26 cellular contexts compared by ENCODE assay signal in the genomic region with DNA sequence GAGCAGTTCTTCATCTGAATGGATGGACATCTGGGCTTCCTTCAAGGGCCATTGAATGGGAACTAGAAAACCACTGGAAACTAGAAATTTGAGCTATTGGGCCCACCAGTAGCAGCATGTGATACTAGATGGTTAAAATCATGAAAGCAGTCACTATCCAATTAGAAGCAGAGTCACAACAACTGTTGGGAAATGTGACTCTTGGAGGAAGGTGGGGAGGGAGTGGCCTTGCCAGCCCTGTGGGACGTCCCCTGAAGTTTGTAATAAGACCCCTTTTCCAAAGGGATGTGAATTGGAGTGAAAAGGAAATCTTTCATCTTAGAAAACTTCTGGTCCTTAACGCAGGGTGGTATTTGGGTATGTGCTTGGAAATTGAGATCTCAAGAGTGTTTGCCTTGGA. TPM values are rescaled to one million over a fixed set of nuclear protein-coding genes. Genes with fewer than 3 reads are reported as not detected.
A peak's percentile ranks its signal among the peaks of the same experiment; 100 is the strongest.
DNase-seq lines count a peak whose midpoint lies in the region; ATAC-seq and TF ChIP-seq lines count a peak whose summit lies in the region.
"Had no signal": no experiment of that assay in that cellular context is flagged by ENCODE, and none has a peak within 500 bp of the region (broad histone marks: within the 10 kb centered on the region; RNA-seq: fewer than 3 reads in every experiment).

No MANE protein-coding gene starts in this region.

- H3K4me3 ChIP-seq in CD4-positive, alpha-beta memory T cell (ENCODE audit: low read length in 2 of 2) = no peak overlapping the region
- no peak overlapping the region for H3K4me3 ChIP-seq in naive thymus-derived CD4-positive, alpha-beta T cell (ENCODE audit: low read length)
- no peak overlapping the region for H3K4me3 ChIP-seq in osteoblast (ENCODE audit: insufficient read depth, low read length)
- H3K4me3 ChIP-seq: gastrocnemius medialis, ovary, skin epidermis had no signal

- no peak overlapping the region for H3K4me2 ChIP-seq in osteoblast (ENCODE audit: insufficient read depth, low read length)

- CTCF ChIA-PET in CD4-positive, alpha-beta memory T cell (lab: Charles Lee; ENCODE audit: partially characterized antibody) = interaction anchor here (0.8 to 7.9 kb wide), 6 partner anchors 12 to 204 kb away, joined by 3 to 42 read pairs (median 4); no protein-coding TSS in a partner anchor
- CTCF ChIA-PET in activated B cell treated with CpG ODN at 0.5 μM for 24 hours (lab: Charles Lee) = interaction anchor here (1.4 to 3.4 kb wide), 2 partner anchors 12 to 637 kb away, joined by 3 to 10 read pairs; no protein-coding TSS in a partner anchor
- CTCF ChIA-PET in naive thymus-derived CD4-positive, alpha-beta T cell (lab: Charles Lee) = interaction anchor here (1.3 kb wide), 1 partner anchor 12 kb away, joined by 5 read pairs; no protein-coding TSS in a partner anchor
- CTCF ChIA-PET in activated CD8-positive, alpha-beta T cell treated with anti-CD3 and anti-CD28 coated beads, Interleukin-2, amount 10 ng/mL, durations not matched to agents 7 days and 5 days (lab: Charles Lee) = interaction anchor here (0.9 to 7.1 kb wide), 4 partner anchors 11 to 184 kb away, joined by 3 to 58 read pairs (median 16); no protein-coding TSS in a partner anchor

- no peaks in the 10 kb centered on the region for H3K27me3 ChIP-seq in CD4-positive, alpha-beta memory T cell (ENCODE audit: insufficient read depth, low read length)
- H3K27me3 ChIP-seq in naive thymus-derived CD4-positive, alpha-beta T cell (ENCODE audit: control insufficient read depth in 2 of 2, insufficient read depth in 2 of 2, low read length in 2 of 2) = no peaks in the 10 kb centered on the region
- H3K27me3 ChIP-seq in osteoblast (ENCODE audit: insufficient read depth, low read length) = no peaks in the 10 kb centered on the region
- H3K27me3 ChIP-seq: gastrocnemius medialis, ovary had no signal

- H3K27ac ChIP-seq in 22Rv1 (0 out of 2 replicates have a peak overlapping the region, but pooled peaks have one; percentile 85), osteoblast (ENCODE audit: low read depth, low read length) (no peak overlapping the region)
- no peak overlapping the region for H3K27ac ChIP-seq in CD4-positive, alpha-beta memory T cell (ENCODE audit: low read depth, low read length)
- no peak overlapping the region for H3K27ac ChIP-seq in naive thymus-derived CD4-positive, alpha-beta T cell (ENCODE audit: low read depth, low read length)
- H3K27ac ChIP-seq: ovary had no signal

- POLR2A ChIA-PET in CD4-positive, alpha-beta memory T cell (lab: Charles Lee; ENCODE audit: partially characterized antibody) = interaction anchor here (5.1 kb wide), 1 partner anchor 13 kb away, joined by 31 read pairs; the partner anchor contains the start of gene MXD3
- POLR2A ChIA-PET in activated B cell treated with CpG ODN at 0.5 μM for 24 hours (lab: Charles Lee) = no interaction called here
- POLR2A ChIA-PET in naive thymus-derived CD4-positive, alpha-beta T cell (lab: Charles Lee) = interaction anchor here (4.2 kb wide), 1 partner anchor 11 kb away, joined by 18 read pairs; no protein-coding TSS in a partner anchor
- POLR2A ChIA-PET in activated CD8-positive, alpha-beta T cell treated with anti-CD3 and anti-CD28 coated beads, Interleukin-2, amount 10 ng/mL, durations not matched to agents 7 days and 5 days (lab: Charles Lee) = no interaction called here

- H4K20me1 ChIP-seq in osteoblast (ENCODE audit: insufficient read depth, low read length) = peaks cover 10% of the 10 kb centered on the region

- H3K4me3 Mint-ChIP-seq in CD4-positive, alpha-beta memory T cell = no peak overlapping the region
- no peak overlapping the region for H3K4me3 Mint-ChIP-seq in activated B cell treated with CpG ODN at 0.5 μM for 24 hours
- H3K4me3 Mint-ChIP-seq in naive thymus-derived CD4-positive, alpha-beta T cell = peak overlapping the region in 1 of 10 donors; percentile 5
- H3K4me3 Mint-ChIP-seq in activated CD8-positive, alpha-beta T cell treated with anti-CD3 and anti-CD28 coated beads, Interleukin-2, amount 10 ng/mL, durations not matched to agents 7 days and 5 days = no peak overlapping the region
- H3K4me3 Mint-ChIP-seq: activated CD4-positive, alpha-beta memory T cell treated with anti-CD3 and anti-CD28 coated beads for 36 hours; central memory CD8-positive, alpha-beta T cell; dendritic cell treated with granulocyte-macrophage colony-stimulating factor and Interleukin-4, amounts not matched to agents 40 ng/mL and 50 ng/mL, for 4 days; T-cell had no signal

- peaks cover 50% of the 10 kb centered on the region for H3K4me1 ChIP-seq in CD4-positive, alpha-beta memory T cell (ENCODE audit: insufficient read depth, low read length)
- peaks cover 46 to 50% of the 10 kb centered on the region in 2 donors for H3K4me1 ChIP-seq in naive thymus-derived CD4-positive, alpha-beta T cell (ENCODE audit: control insufficient read depth in 2 of 2, insufficient read depth in 2 of 2, low read length in 2 of 2)
- H3K4me1 ChIP-seq in osteoblast (ENCODE audit: insufficient read depth, low read length) = peaks cover 11% of the 10 kb centered on the region

- no peak overlapping the region for H2AFZ ChIP-seq in osteoblast (ENCODE audit: low read length)

- no peaks in the 10 kb centered on the region for H3K27me3 Mint-ChIP-seq in CD4-positive, alpha-beta memory T cell
- H3K27me3 Mint-ChIP-seq in activated B cell treated with CpG ODN at 0.5 μM for 24 hours = no peaks in the 10 kb centered on the region
- no peaks in the 10 kb centered on the region for H3K27me3 Mint-ChIP-seq in naive thymus-derived CD4-positive, alpha-beta T cell
- no peaks in the 10 kb centered on the region for H3K27me3 Mint-ChIP-seq in activated CD8-positive, alpha-beta T cell treated with anti-CD3 and anti-CD28 coated beads, Interleukin-2, amount 10 ng/mL, durations not matched to agents 7 days and 5 days (ENCODE audit: low read depth)
- H3K27me3 Mint-ChIP-seq: activated CD4-positive, alpha-beta memory T cell treated with anti-CD3 and anti-CD28 coated beads for 36 hours; central memory CD8-positive, alpha-beta T cell; dendritic cell treated with granulocyte-macrophage colony-stimulating factor and Interleukin-4, amounts not matched to agents 40 ng/mL and 50 ng/mL, for 4 days; T-cell had no signal

- H3K4me1 Mint-ChIP-seq in CD4-positive, alpha-beta memory T cell = peaks cover 47 to 71% (median 58%) of the 10 kb centered on the region in 4 donors
- peaks cover 78% of the 10 kb centered on the region for H3K4me1 Mint-ChIP-seq in activated B cell treated with CpG ODN at 0.5 μM for 24 hours
- peaks cover 49 to 80% (median 67%) of the 10 kb centered on the region in 7 donors for H3K4me1 Mint-ChIP-seq in naive thymus-derived CD4-positive, alpha-beta T cell
- H3K4me1 Mint-ChIP-seq in activated CD8-positive, alpha-beta T cell treated with anti-CD3 and anti-CD28 coated beads, Interleukin-2, amount 10 ng/mL, durations not matched to agents 7 days and 5 days (ENCODE audit: low read depth) = peaks cover 81% of the 10 kb centered on the region

- no peaks in the 10 kb centered on the region for H3K9me3 ChIP-seq in CD4-positive, alpha-beta memory T cell (ENCODE audit: control insufficient read depth in 1 of 2, low read length in 2 of 2)
- H3K9me3 ChIP-seq in naive thymus-derived CD4-positive, alpha-beta T cell (ENCODE audit: control insufficient read depth in 2 of 3, low read length in 3 of 3) = no peaks in the 10 kb centered on the region
- no peaks in the 10 kb centered on the region for H3K9me3 ChIP-seq in osteoblast (ENCODE audit: low read depth, low read length)
- H3K9me3 ChIP-seq: gastrocnemius medialis, ovary had no signal

- H3K36me3 Mint-ChIP-seq in CD4-positive, alpha-beta memory T cell = peaks cover 25 to 43% of the 10 kb centered on the region in 2 donors
- H3K36me3 Mint-ChIP-seq in activated B cell treated with CpG ODN at 0.5 μM for 24 hours (ENCODE audit: low read depth) = peaks cover 39% of the 10 kb centered on the region
- H3K36me3 Mint-ChIP-seq in naive thymus-derived CD4-positive, alpha-beta T cell = peaks cover 0 to 35% (median 13%) of the 10 kb centered on the region in 5 donors
- H3K36me3 Mint-ChIP-seq in activated CD8-positive, alpha-beta T cell treated with anti-CD3 and anti-CD28 coated beads, Interleukin-2, amount 10 ng/mL, durations not matched to agents 7 days and 5 days (ENCODE audit: low read depth) = peaks cover 82% of the 10 kb centered on the region

- H3K36me3 ChIP-seq in CD4-positive, alpha-beta memory T cell (ENCODE audit: insufficient read depth, low read length) = peaks cover 31% of the 10 kb centered on the region
- H3K36me3 ChIP-seq in naive thymus-derived CD4-positive, alpha-beta T cell (ENCODE audit: control insufficient read depth in 2 of 3, insufficient read depth in 3 of 3, low read length in 3 of 3) = peaks cover 0 to 28% (median 18%) of the 10 kb centered on the region in 3 experiments
- H3K36me3 ChIP-seq in osteoblast (ENCODE audit: insufficient read depth, low read length) = peaks cover 70% of the 10 kb centered on the region
- H3K36me3 ChIP-seq: ovary had no signal

- H3K27ac Mint-ChIP-seq in CD4-positive, alpha-beta memory T cell = peak overlapping the region in 4 of 7 donors; percentile 24 to 89 (median 53)
- H3K27ac Mint-ChIP-seq in activated B cell treated with CpG ODN at 0.5 μM for 24 hours = peak overlapping the region; percentile 25
- peak overlapping the region in 7 of 9 donors; percentile 1 to 93 (median 73) for H3K27ac Mint-ChIP-seq in naive thymus-derived CD4-positive, alpha-beta T cell
- H3K27ac Mint-ChIP-seq in activated CD8-positive, alpha-beta T cell treated with anti-CD3 and anti-CD28 coated beads, Interleukin-2, amount 10 ng/mL, durations not matched to agents 7 days and 5 days = no peak overlapping the region
- H3K27ac Mint-ChIP-seq: activated CD4-positive, alpha-beta memory T cell treated with anti-CD3 and anti-CD28 coated beads for 36 hours had no signal

- no peak for DNase-seq in CD4-positive, alpha-beta memory T cell
- DNase-seq in activated B cell treated with CpG ODN at 0.5 μM for 24 hours = no peak
- no peak for DNase-seq in naive thymus-derived CD4-positive, alpha-beta T cell
- DNase-seq in activated gamma-delta T cell (lab: John Stamatoyannopoulos, UW) = no peak
- no peak for DNase-seq in activated CD8-positive, alpha-beta T cell treated with anti-CD3 and anti-CD28 coated beads, Interleukin-2, amount 10 ng/mL, durations not matched to agents 7 days and 5 days
- DNase-seq in osteoblast (ENCODE audit: insufficient read length, low spot score, missing footprints) = no peak
- DNase-seq: ACHN; activated CD4-positive, alpha-beta memory T cell treated with anti-CD3 and anti-CD28 coated beads for 36 hours; EL; gastrocnemius medialis; IMR-90; mesenchymal stem cell; NCI-H1092 treated with DMSO at 0.1 percent for 48 hours; NCI-H187; NCI-H2227 treated with DMSO at 0.1 percent for 48 hours; NCI-H69; ovary; retina; T-cell; trophoblast cell had no signal

- ATAC-seq in activated B cell treated with CpG ODN at 0.5 μM for 24 hours (ENCODE audit: low read depth) (no peak), GM18498 (IDR thresholded peaks at IDR 0.05; ENCODE audit: unreplicated experiment) (no peak)
- no peak for ATAC-seq in naive thymus-derived CD4-positive, alpha-beta T cell
- ATAC-seq in activated CD8-positive, alpha-beta T cell treated with anti-CD3 and anti-CD28 coated beads, Interleukin-2, amount 10 ng/mL, durations not matched to agents 7 days and 5 days = no peak
- ATAC-seq: gastrocnemius medialis, left lobe of liver, T-cell had no signal

- TF ChIP-seq CTCF in 22Rv1 (IDR thresholded peaks at IDR 0.05) (no peak), activated B cell treated with CpG ODN at 0.5 μM for 24 hours (IDR thresholded peaks at IDR 0.05) (no peak), osteoblast (IDR thresholded peaks at IDR 0.05; ENCODE audit: extremely low read depth, low read depth, low read length) (no peak)

- H3K79me2 ChIP-seq in osteoblast (ENCODE audit: insufficient read depth, low read length) = peaks cover 21% of the 10 kb centered on the region

- intact Hi-C loops in CD4-positive, alpha-beta memory T cell (cut with micrococcal nuclease) = no loop called here
- intact Hi-C loops in activated B cell treated with CpG ODN at 0.5 μM for 24 hours (cut with micrococcal nuclease) = no loop called here
- intact Hi-C loops in naive thymus-derived CD4-positive, alpha-beta T cell (cut with micrococcal nuclease) = no loop called here

- H3K9me3 Mint-ChIP-seq in CD4-positive, alpha-beta memory T cell = peaks cover 0 to 6% (median 0%) of the 10 kb centered on the region in 8 donors
- H3K9me3 Mint-ChIP-seq in activated B cell treated with CpG ODN at 0.5 μM for 24 hours = no peaks in the 10 kb centered on the region
- peaks cover 0 to 2% (median 0%) of the 10 kb centered on the region in 11 donors for H3K9me3 Mint-ChIP-seq in naive thymus-derived CD4-positive, alpha-beta T cell
- no peaks in the 10 kb centered on the region for H3K9me3 Mint-ChIP-seq in activated CD8-positive, alpha-beta T cell treated with anti-CD3 and anti-CD28 coated beads, Interleukin-2, amount 10 ng/mL, durations not matched to agents 7 days and 5 days (ENCODE audit: insufficient read depth)
- H3K9me3 Mint-ChIP-seq: activated CD4-positive, alpha-beta memory T cell treated with anti-CD3 and anti-CD28 coated beads for 36 hours; central memory CD8-positive, alpha-beta T cell; dendritic cell treated with granulocyte-macrophage colony-stimulating factor and Interleukin-4, amounts not matched to agents 40 ng/mL and 50 ng/mL, for 4 days; T-cell had no signal

RNA-seq across cellular contexts. Expression of gene RAB24, which starts 5.6 kb away (rescaled TPM):
- 10 to 100 TPM; 19.8 to 20.5 TPM for total RNA-seq in CD4-positive, alpha-beta memory T cell
- 10 to 100 TPM; 13.3 to 16.0 TPM for polyA plus RNA-seq in CD4-positive, alpha-beta memory T cell
- total RNA-seq in activated B cell treated with CpG ODN at 0.5 μM for 24 hours (35.6 and 36.3 TPM in 2 replicates), osteoblast (21.5 and 22.8 TPM in 2 replicates)
- total RNA-seq in naive thymus-derived CD4-positive, alpha-beta T cell = 10 to 100 TPM; 18.0 to 47.5 (median 24.3) TPM
- 10 to 100 TPM; 14.9 to 17.1 TPM for polyA plus RNA-seq in naive thymus-derived CD4-positive, alpha-beta T cell
- 10 to 100 TPM; 44.1 to 48.8 TPM for total RNA-seq in activated CD8-positive, alpha-beta T cell treated with anti-CD3 and anti-CD28 coated beads, Interleukin-2, amount 10 ng/mL, durations not matched to agents 7 days and 5 days

RNA-seq across cellular contexts. Expression of gene PRELID1, which starts 5.7 kb away (rescaled TPM):
- total RNA-seq in CD4-positive, alpha-beta memory T cell = 10 to 100 TPM; 70.9 to 72.1 TPM
- 100 to 1,000 TPM; 209 to 229 TPM for polyA plus RNA-seq in CD4-positive, alpha-beta memory T cell
- total RNA-seq in activated B cell treated with CpG ODN at 0.5 μM for 24 hours = 141 and 160 TPM in 2 replicates
- total RNA-seq in naive thymus-derived CD4-positive, alpha-beta T cell = 100 to 1,000 TPM in 1 of 5 experiments, 10 to 100 TPM in 4; 49.0 to 172 (median 57.2) TPM
- 100 to 1,000 TPM; 155 to 177 TPM for polyA plus RNA-seq in naive thymus-derived CD4-positive, alpha-beta T cell
- 100 to 1,000 TPM; 152 to 154 TPM for total RNA-seq in activated CD8-positive, alpha-beta T cell treated with anti-CD3 and anti-CD28 coated beads, Interleukin-2, amount 10 ng/mL, durations not matched to agents 7 days and 5 days
- 69.5 and 82.2 TPM in 2 replicates for total RNA-seq in osteoblast

RNA-seq across cellular contexts. Expression of gene MXD3, which starts 13.8 kb away (rescaled TPM):
- total RNA-seq in CD4-positive, alpha-beta memory T cell = 10 to 100 TPM; 17.3 TPM
- polyA plus RNA-seq in CD4-positive, alpha-beta memory T cell = 1 to 10 TPM in 1 of 2 donors, under 1 TPM in 1; 0.28 to 1.2 TPM
- 7.6 and 9.1 TPM in 2 replicates for total RNA-seq in activated B cell treated with CpG ODN at 0.5 μM for 24 hours
- total RNA-seq in naive thymus-derived CD4-positive, alpha-beta T cell = 10 to 100 TPM in 4 of 5 experiments, 1 to 10 TPM in 1; 8.8 to 39.8 (median 18.3) TPM
- polyA plus RNA-seq in naive thymus-derived CD4-positive, alpha-beta T cell = under 1 TPM; 0.63 to 0.75 TPM
- total RNA-seq in activated CD8-positive, alpha-beta T cell treated with anti-CD3 and anti-CD28 coated beads, Interleukin-2, amount 10 ng/mL, durations not matched to agents 7 days and 5 days = 10 to 100 TPM; 93.2 to 96.9 TPM
- total RNA-seq in osteoblast = 2.7 and 3.3 TPM in 2 replicates

RNA-seq across cellular contexts. Expression of gene LMAN2, which starts 53.5 kb away (rescaled TPM):
- 100 to 1,000 TPM; 114 to 123 TPM for total RNA-seq in CD4-positive, alpha-beta memory T cell
- polyA plus RNA-seq in CD4-positive, alpha-beta memory T cell = 100 to 1,000 TPM; 223 to 322 TPM
- total RNA-seq in activated B cell treated with CpG ODN at 0.5 μM for 24 hours = 88.0 and 89.7 TPM in 2 replicates
- total RNA-seq in naive thymus-derived CD4-positive, alpha-beta T cell = 100 to 1,000 TPM in 2 of 5 experiments, 10 to 100 TPM in 3; 71.8 to 144 (median 99.7) TPM
- 100 to 1,000 TPM; 194 to 202 TPM for polyA plus RNA-seq in naive thymus-derived CD4-positive, alpha-beta T cell
- 100 to 1,000 TPM; 119 to 127 TPM for total RNA-seq in activated CD8-positive, alpha-beta T cell treated with anti-CD3 and anti-CD28 coated beads, Interleukin-2, amount 10 ng/mL, durations not matched to agents 7 days and 5 days
- 295 and 356 TPM in 2 replicates for total RNA-seq in osteoblast

RNA-seq across cellular contexts. Expression of gene RGS14, which starts 59.8 kb away (rescaled TPM):
- total RNA-seq in CD4-positive, alpha-beta memory T cell = 100 to 1,000 TPM; 167 to 168 TPM
- 10 to 100 TPM; 62.3 to 96.7 TPM for polyA plus RNA-seq in CD4-positive, alpha-beta memory T cell
- 50.6 and 58.3 TPM in 2 replicates for total RNA-seq in activated B cell treated with CpG ODN at 0.5 μM for 24 hours
- total RNA-seq in naive thymus-derived CD4-positive, alpha-beta T cell = 100 to 1,000 TPM in 3 of 5 experiments, 10 to 100 TPM in 2; 68.4 to 196 (median 112) TPM
- polyA plus RNA-seq in naive thymus-derived CD4-positive, alpha-beta T cell = 100 to 1,000 TPM in 1 of 2 donors, 10 to 100 TPM in 1; 32.9 to 100 TPM
- 100 to 1,000 TPM; 112 to 117 TPM for total RNA-seq in activated CD8-positive, alpha-beta T cell treated with anti-CD3 and anti-CD28 coated beads, Interleukin-2, amount 10 ng/mL, durations not matched to agents 7 days and 5 days
- 7.4 and 9.4 TPM in 2 replicates for total RNA-seq in osteoblast

Comparison
In these comparisons a context has a peak if more than half of its experiments do, and no peak if none do; other contexts are left out.
1. POLR2A ChIA-PET loops: an anchor here in CD4-positive, alpha-beta memory T cell (5.1 kb wide) and naive thymus-derived CD4-positive, alpha-beta T cell (4.2 kb wide); none called in activated B cell treated with CpG ODN at 0.5 μM for 24 hours and activated CD8-positive, alpha-beta T cell treated with anti-CD3 and anti-CD28 coated beads, Interleukin-2, amount 10 ng/mL, durations not matched to agents 7 days and 5 days.